22 cellular contexts compared by ENCODE assay signal in genomic region chr13:73304442-73304841, GRCh38.
DNase-seq lines count a peak whose midpoint lies in the region; ATAC-seq, FAIRE-seq and TF ChIP-seq lines count a peak whose summit lies in the region.
"Had no signal": no experiment of that assay in that cellular context is flagged by ENCODE, and none has a peak within 500 bp of the region (broad histone marks: within the 10 kb centered on the region; RNA-seq: fewer than 3 reads in every experiment).

No MANE protein-coding gene starts in this region.

- peak overlapping the region; percentile 56 for H3K9ac ChIP-seq in PC-3 (ENCODE audit: low read length)
- no peak overlapping the region for H3K9ac ChIP-seq in mesendoderm (ENCODE audit: low read length)

- H3K9me2 ChIP-seq in PC-3 (replicated peaks; ENCODE audit: low read length) = no peaks in the 10 kb centered on the region

- intact Hi-C loops in PC-3 (cut with micrococcal nuclease) = no loop called here

- H2AFZ ChIP-seq in PC-3 (ENCODE audit: low read length) = no peak overlapping the region

- no peaks in the 10 kb centered on the region for H3K9me3 ChIP-seq in PC-3 (ENCODE audit: low read length)

- H3K18ac ChIP-seq in mesendoderm (ENCODE audit: low read length) = no peak overlapping the region

- H2BK15ac ChIP-seq in mesendoderm (replicated peaks; ENCODE audit: low read depth) = no peak overlapping the region

- H3F3A ChIP-seq in PC-3 (ENCODE audit: low read length, unreplicated experiment) = no peaks in the 10 kb centered on the region

- no peak overlapping the region for H4K8ac ChIP-seq in mesendoderm (ENCODE audit: low read depth, low read length)

- H3K79me2 ChIP-seq in PC-3 (ENCODE audit: low read length) (no peaks in the 10 kb centered on the region), mesendoderm (ENCODE audit: control insufficient read depth, insufficient read depth, low read length) (no peaks in the 10 kb centered on the region)

- TF ChIP-seq CTCF in PC-3 (conservative IDR thresholded peaks at IDR 0.05; ENCODE audit: low read depth, low read length) = no peak
- no peak for TF ChIP-seq CTCF in bronchial epithelial cell (IDR thresholded peaks at IDR 0.05; ENCODE audit: insufficient read depth, low read length, severe bottlenecking)

- H3K4me1 ChIP-seq in PC-3 (ENCODE audit: insufficient read depth, low read length) (peaks cover 26% of the 10 kb centered on the region), mesendoderm (ENCODE audit: control insufficient read depth, low read depth, low read length) (peaks cover 5% of the 10 kb centered on the region)

- peak; percentile 57 for ATAC-seq in HG03432 (IDR thresholded peaks at IDR 0.05; ENCODE audit: unreplicated experiment)
- no peak for ATAC-seq in PC-3
- ATAC-seq in GM21717 (IDR thresholded peaks at IDR 0.05; ENCODE audit: unreplicated experiment) = no peak
- ATAC-seq: HCT116 had no signal

- FAIRE-seq in bronchial epithelial cell (lab: Jason Lieb, UNC) = no peak
- FAIRE-seq: G401.6 had no signal

- no peaks in the 10 kb centered on the region for H4K20me1 ChIP-seq in PC-3 (ENCODE audit: low read length)

- H3K27ac ChIP-seq in PC-3 (ENCODE audit: low read length) (peak overlapping the region; percentile 84), mesendoderm (ENCODE audit: low read depth, low read length) (no peak overlapping the region)

- no peak overlapping the region for H4K5ac ChIP-seq in mesendoderm (ENCODE audit: low read length)

- no peak for DNase-seq in PC-3
- peak; percentile 13 for DNase-seq in bronchial epithelial cell (ENCODE audit: low read depth)
- DNase-seq in mesendoderm = peak; percentile 43
- DNase-seq in DMS114 treated with DMSO at 0.1 percent for 48 hours (lab: John Stamatoyannopoulos, UW; ENCODE audit: unreplicated experiment) = no peak
- no peak for DNase-seq in activated CD4-positive, alpha-beta T cell treated with anti-CD3 and anti-CD28 coated beads for 4 hours
- DNase-seq: C1 segment of cervical spinal cord; CD4-positive, alpha-beta memory T cell; COR-L47; Karpas-422; NCI-H1105; NCI-H1436 treated with DMSO at 0.1 percent for 48 hours; NCI-H1930; NCI-H2107; NCI-H446; NCI-H526; NCI-H82; NK-92 treated with Interleukin-12 subunit alpha and Interleukin-12 subunit beta, amount 100 ng/mL, for 24 hours; SHP77 treated with DMSO at 0.1 percent for 48 hours had no signal

- peak overlapping the region; percentile 53 for H3K4me2 ChIP-seq in PC-3 (ENCODE audit: low read length)
- no peak overlapping the region for H3K4me2 ChIP-seq in mesendoderm (ENCODE audit: low read length)

- H3K23ac ChIP-seq in mesendoderm (ENCODE audit: low read length) = no peak overlapping the region

- no peak overlapping the region for H2AK5ac ChIP-seq in mesendoderm (ENCODE audit: low read length)

- H3K27me3 ChIP-seq in PC-3 (ENCODE audit: low read length) (no peaks in the 10 kb centered on the region), bronchial epithelial cell (ENCODE audit: control insufficient read depth, insufficient read depth, low read length) (no peaks in the 10 kb centered on the region), mesendoderm (ENCODE audit: insufficient read depth, low read length, poor library complexity) (no peaks in the 10 kb centered on the region)

- no peak overlapping the region for H2BK5ac ChIP-seq in mesendoderm (ENCODE audit: low read length)

- WGBS in mesendoderm (ENCODE audit: extremely low coverage, insufficient coverage, low lambda C conversion rate) = no CpG with 5 or more reads among the region's 2 CpGs

- CTCF ChIA-PET in PC-3 (lab: Charles Lee) = no interaction called here

- no peaks in the 10 kb centered on the region for H3K36me3 ChIP-seq in PC-3 (ENCODE audit: low read depth, low read length)
- no peaks in the 10 kb centered on the region for H3K36me3 ChIP-seq in bronchial epithelial cell (ENCODE audit: control insufficient read depth, insufficient read depth, low read length)
- H3K36me3 ChIP-seq in mesendoderm (ENCODE audit: control insufficient read depth, insufficient read depth, low read length) = no peaks in the 10 kb centered on the region

- H3K4me3 ChIP-seq in PC-3 (ENCODE audit: low read length) (no peak overlapping the region), bronchial epithelial cell (ENCODE audit: low read depth, low read length) (no peak overlapping the region), mesendoderm (ENCODE audit: low read length) (no peak overlapping the region)

- no peaks in the 10 kb centered on the region for H3K79me1 ChIP-seq in mesendoderm (ENCODE audit: low read length)

- TSS peak; percentile 58 for BruUV-seq in PC-3 (replicated peaks; lab: Mats Ljungman, UMichigan)

- H2BK120ac ChIP-seq in mesendoderm (ENCODE audit: low read depth, low read length) = no peak overlapping the region

- POLR2A ChIA-PET in PC-3 (lab: Charles Lee; ENCODE audit: unreplicated experiment) = interaction anchor here (0.6 to 1.0 kb wide), 4 partner anchors 10 to 109 kb away, joined by 3 to 7 read pairs (median 6); no protein-coding TSS in a partner anchor

- H3K56ac ChIP-seq in mesendoderm (ENCODE audit: low read length) = no peak overlapping the region

- H3K4ac ChIP-seq in mesendoderm (ENCODE audit: low read depth, low read length) = no peak overlapping the region

Comparison
In these comparisons a context has a peak if more than half of its experiments do, and no peak if none do; other contexts are left out.
1. DNase-seq: peak in bronchial epithelial cell (single experiment) and mesendoderm (single experiment); none in PC-3 (single experiment), DMS114 treated with DMSO at 0.1 percent for 48 hours (single experiment) and activated CD4-positive, alpha-beta T cell treated with anti-CD3 and anti-CD28 coated beads for 4 hours (0 of 2).